In the genomic region with DNA sequence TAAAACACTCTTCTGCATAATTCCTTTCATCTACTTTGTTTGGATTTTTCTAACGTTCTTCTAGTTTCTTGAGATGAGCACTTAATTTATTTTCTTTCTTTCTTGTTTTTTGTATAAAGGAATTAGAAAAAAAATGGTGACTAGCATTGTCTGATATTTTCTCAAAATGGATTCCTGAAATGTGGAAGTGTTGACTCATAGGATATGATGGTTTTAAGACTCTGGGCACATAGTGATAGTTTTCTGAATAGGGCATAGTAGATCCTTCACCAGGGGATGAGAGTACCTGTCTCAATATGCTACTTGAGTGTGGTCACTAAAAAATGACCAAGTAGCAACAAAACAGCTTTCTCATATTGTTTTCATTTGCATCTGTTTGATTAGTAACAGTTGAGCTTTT, we compare ENCODE assay signal across 16 cellular contexts.
DNase-seq lines count a peak whose midpoint lies in the region; ATAC-seq and TF ChIP-seq lines count a peak whose summit lies in the region.
"Had no signal": no experiment of that assay in that cellular context is flagged by ENCODE, and none has a peak within 500 bp of the region (broad histone marks: within the 10 kb centered on the region; RNA-seq: fewer than 3 reads in every experiment).

No MANE protein-coding gene starts in this region.

- H2AFZ ChIP-seq in HCT116 (ENCODE audit: low read depth, low read length, poor library complexity, severe bottlenecking), result no peak overlapping the region

- peaks cover 0 to 2% of the 10 kb centered on the region in 2 donors for H3K4me1 Mint-ChIP-seq in natural killer cell treated with Interleukin-12 subunit alpha and Interleukin-12 subunit beta and Interleukin-15 and Interleukin-18, amount 100 ng/mL, for 72 hours (ENCODE audit: low read depth in 2 of 2)
- H3K4me1 Mint-ChIP-seq: activated B cell treated with CpG ODN at 0.5 μM for 24 hours, mesothelial cell of epicardium had no signal

- no peak overlapping the region for H3K9ac ChIP-seq in HCT116 (ENCODE audit: low read length)

- H3K27me3 ChIP-seq in HCT116 (ENCODE audit: insufficient read depth, low read length), result no peaks in the 10 kb centered on the region
- H3K27me3 ChIP-seq: ovary had no signal

- H3K27ac Mint-ChIP-seq in natural killer cell treated with Interleukin-12 subunit alpha and Interleukin-12 subunit beta and Interleukin-15 and Interleukin-18, amount 100 ng/mL, for 72 hours, result no peak overlapping the region
- H3K27ac Mint-ChIP-seq: activated B cell treated with CpG ODN at 0.5 μM for 24 hours; activated T-cell treated with anti-CD3 and anti-CD28 coated beads, Interleukin-2, amount 50 U/mL, for 24 hours; mesothelial cell of epicardium had no signal

- peaks cover 5 to 14% of the 10 kb centered on the region in 2 experiments; a peak in 3 of 4 replicates for H3K4me1 ChIP-seq in HCT116 (ENCODE audit: control insufficient read depth in 1 of 2, insufficient read depth in 2 of 2, low read length in 2 of 2)

- no peaks in the 10 kb centered on the region for H4K20me1 ChIP-seq in HCT116 (ENCODE audit: insufficient read depth)

- no peak overlapping the region for H3K27ac ChIP-seq in HCT116 (ENCODE audit: low read depth, low read length)
- H3K27ac ChIP-seq: ovary had no signal

- H3K36me3 ChIP-seq in HCT116 (ENCODE audit: control insufficient read depth in 1 of 2, insufficient read depth in 2 of 2, low read length in 2 of 2), result no peaks in the 10 kb centered on the region
- H3K36me3 ChIP-seq: ovary had no signal

- POLR2A ChIA-PET in HCT116 (lab: Charles Lee), result no interaction called here

- H3K27me3 Mint-ChIP-seq in natural killer cell treated with Interleukin-12 subunit alpha and Interleukin-12 subunit beta and Interleukin-15 and Interleukin-18, amount 100 ng/mL, for 72 hours, result no peaks in the 10 kb centered on the region
- H3K27me3 Mint-ChIP-seq: activated B cell treated with CpG ODN at 0.5 μM for 24 hours; activated T-cell treated with anti-CD3 and anti-CD28 coated beads, Interleukin-2, amount 50 U/mL, for 24 hours had no signal

- no peak overlapping the region for H3K4me3 Mint-ChIP-seq in natural killer cell treated with Interleukin-12 subunit alpha and Interleukin-12 subunit beta and Interleukin-15 and Interleukin-18, amount 100 ng/mL, for 72 hours
- H3K4me3 Mint-ChIP-seq: activated B cell treated with CpG ODN at 0.5 μM for 24 hours; activated T-cell treated with anti-CD3 and anti-CD28 coated beads, Interleukin-2, amount 50 U/mL, for 24 hours; mesothelial cell of epicardium had no signal

- H3K36me3 Mint-ChIP-seq in natural killer cell treated with Interleukin-12 subunit alpha and Interleukin-12 subunit beta and Interleukin-15 and Interleukin-18, amount 100 ng/mL, for 72 hours, result no peaks in the 10 kb centered on the region

- intact Hi-C loops in HCT116 (cut with micrococcal nuclease), result no loop called here

- H3K9me2 ChIP-seq in HCT116 (ENCODE audit: insufficient read depth), result no peaks in the 10 kb centered on the region

- no TSS peak for BruUV-seq in HCT116 (replicated peaks; lab: Mats Ljungman, UMichigan)

- TF ChIP-seq CTCF in HCT116 (IDR thresholded peaks at IDR 0.05 in 2 of 3, conservative IDR thresholded peaks at IDR 0.05 in 1 of 3; ENCODE audit: borderline replicate concordance in 1 of 3, insufficient read depth in 1 of 3, low read depth in 2 of 3, low read length in 2 of 3) (no peak), fibroblast of villous mesenchyme (IDR thresholded peaks at IDR 0.05; ENCODE audit: insufficient read depth, low read depth, low read length) (no peak)

- peaks cover 2% of the 10 kb centered on the region; the same call in 1 of the 2 replicates for H3K79me2 ChIP-seq in HCT116 (ENCODE audit: insufficient read depth, low read length)

- peak overlapping the region; percentile 50 for H3K4me2 ChIP-seq in HCT116 (ENCODE audit: low read length)

- peak; percentile 74 for ATAC-seq in HCT116
- ATAC-seq in natural killer cell treated with Interleukin-12 subunit alpha and Interleukin-12 subunit beta and Interleukin-15 and Interleukin-18, amount 100 ng/mL, for 72 hours, result no peak

- H3K4me3 ChIP-seq in HCT116 (replicated peaks in 1 of 2; ENCODE audit: low read depth in 1 of 2, low read length in 2 of 2) (no peak overlapping the region), fibroblast of villous mesenchyme (ENCODE audit: low read depth, low read length) (no peak overlapping the region)
- H3K4me3 ChIP-seq: ovary had no signal

- peak; percentile 70 for DNase-seq in A172 (ENCODE audit: low spot score)
- DNase-seq in HCT116 (ENCODE audit: low read depth, low spot score), result peak; percentile 13
- DNase-seq in SW480 (ENCODE audit: low spot score), result peak; percentile 28
- peak; percentile 26 for DNase-seq in fibroblast of villous mesenchyme (ENCODE audit: low read depth)
- no peak for DNase-seq in SK-N-DZ (ENCODE audit: low spot score)
- no peak for DNase-seq in NCI-H526 (lab: John Stamatoyannopoulos, UW)
- DNase-seq in NCI-H187 treated with DMSO at 0.1 percent for 48 hours (lab: John Stamatoyannopoulos, UW), result no peak
- no peak for DNase-seq in natural killer cell treated with Interleukin-12 subunit alpha and Interleukin-12 subunit beta and Interleukin-15 and Interleukin-18, amount 100 ng/mL, for 72 hours (ENCODE audit: low spot score)
- DNase-seq: activated B cell treated with CpG ODN at 0.5 μM for 24 hours; activated T-cell treated with anti-CD3 and anti-CD28 coated beads, Interleukin-2, amount 50 U/mL, for 24 hours; amygdala; effector memory CD4-positive, alpha-beta T cell; NCI-H1417; NCI-H69; ovary had no signal

- no peaks in the 10 kb centered on the region for H3K9me3 ChIP-seq in HCT116 (ENCODE audit: control insufficient read depth in 1 of 2, insufficient read depth in 1 of 2, low read depth in 1 of 2, low read length in 2 of 2)
- H3K9me3 ChIP-seq: ovary had no signal

- RAD21 ChIA-PET in HCT116 (lab: Charles Lee; ENCODE audit: low non-redundant PET in 1 of 2, low total read pairs in 2 of 2, uncharacterized antibody in 2 of 2, unreplicated experiment in 2 of 2), result interaction anchor here in 1 of 2 experiments (0.6 kb wide), 1 partner anchor 12 kb away, joined by 3 read pairs; no protein-coding TSS in a partner anchor

- no peak for TF ChIP-seq RAD21 in HCT116 (IDR thresholded peaks at IDR 0.05; ENCODE audit: low read depth)

- no peaks in the 10 kb centered on the region for H3K9me3 Mint-ChIP-seq in natural killer cell treated with Interleukin-12 subunit alpha and Interleukin-12 subunit beta and Interleukin-15 and Interleukin-18, amount 100 ng/mL, for 72 hours
- H3K9me3 Mint-ChIP-seq: activated B cell treated with CpG ODN at 0.5 μM for 24 hours; activated T-cell treated with anti-CD3 and anti-CD28 coated beads, Interleukin-2, amount 50 U/mL, for 24 hours had no signal

- TF ChIP-seq POLR2A in HCT116 (IDR thresholded peaks at IDR 0.05; ENCODE audit: borderline replicate concordance, extremely low read depth, insufficient read depth, insufficient read length), result no peak

- CTCF ChIA-PET in HCT116 (lab: Charles Lee), result no interaction called here

TF ChIP-seq in HCT116, 20 proteins besides CTCF, POLR2A, EP300 and RAD21:
- TF ChIP-seq EGR1 (IDR thresholded peaks at IDR 0.05; ENCODE audit: low read depth) (no peak), FOSL1 (IDR thresholded peaks at IDR 0.05; ENCODE audit: low read depth) (peak; percentile 49; the same call in 1 of the 2 replicates), JUND (IDR thresholded peaks at IDR 0.05) (peak; percentile 25; the same call in 1 of the 2 replicates)

Comparison
In these comparisons a context has a peak if more than half of its experiments do, and no peak if none do; other contexts are left out.
1. DNase-seq: peak in A172 (single experiment), HCT116 (single experiment), SW480 (single experiment) and fibroblast of villous mesenchyme (single experiment); none in SK-N-DZ (single experiment), NCI-H526 (0 of 2), NCI-H187 treated with DMSO at 0.1 percent for 48 hours (single experiment) and natural killer cell treated with Interleukin-12 subunit alpha and Interleukin-12 subunit beta and Interleukin-15 and Interleukin-18, amount 100 ng/mL, for 72 hours (single experiment).